In the genomic region with DNA sequence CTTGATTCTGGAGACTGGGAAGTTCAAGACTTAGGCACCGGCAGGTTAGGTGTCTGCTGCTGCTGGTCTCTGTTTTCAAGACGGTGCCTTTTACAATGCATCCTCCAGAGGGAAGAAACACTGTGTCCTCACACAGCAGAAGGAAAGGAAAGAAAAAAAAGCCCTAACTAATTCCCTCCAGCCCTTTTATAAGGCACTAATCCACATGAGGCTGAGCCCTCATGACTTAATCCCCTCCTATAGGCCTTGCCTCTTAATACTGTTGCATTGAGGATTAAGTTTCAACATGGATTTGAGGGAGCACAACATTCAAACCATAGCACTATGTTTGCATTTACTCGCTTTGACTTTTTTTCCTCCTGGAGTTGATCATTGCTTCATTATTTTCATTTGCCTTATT, we compare ENCODE assay signal across 15 cellular contexts.
DNase-seq lines count a peak whose midpoint lies in the region; ATAC-seq and TF ChIP-seq lines count a peak whose summit lies in the region.
"Had no signal": no experiment of that assay in that cellular context is flagged by ENCODE, and none has a peak within 500 bp of the region (broad histone marks: within the 10 kb centered on the region; RNA-seq: fewer than 3 reads in every experiment).

No MANE protein-coding gene starts in this region.

- H3K4me3 ChIP-seq in WERI-Rb-1 (ENCODE audit: low read depth, low read length) = no peak overlapping the region
- H3K4me3 ChIP-seq: BLaER1 treated with 17β-estradiol and CSF1 and Interleukin-3, amounts not matched to agents 10 nM and 100 nM; GM23248 had no signal

- no peaks in the 10 kb centered on the region for H3K27me3 ChIP-seq in WERI-Rb-1 (ENCODE audit: insufficient read depth, low read depth, severe bottlenecking)
- H3K27me3 ChIP-seq: BLaER1 treated with 17β-estradiol and CSF1 and Interleukin-3, amounts not matched to agents 10 nM and 100 nM had no signal

- DNase-seq in D341Med (ENCODE audit: low spot score) (peak; percentile 46), NCI-H524 treated with DMSO at 0.1 percent for 48 hours (lab: John Stamatoyannopoulos, UW) (peak; percentile 91), WERI-Rb-1 (peak; percentile 67)
- no peak for DNase-seq in effector CD4-positive, alpha-beta T cell
- DNase-seq in activated CD4-positive, alpha-beta T cell treated with anti-CD3 and anti-CD28 coated beads for 1 hour = no peak
- DNase-seq: 8988T; Calu3; CD8-positive, alpha-beta T cell; GM23248; HFFc6 had no signal

- no peak for ATAC-seq in HG02970 (IDR thresholded peaks at IDR 0.05; ENCODE audit: low FRiP score, unreplicated experiment)
- no peak for ATAC-seq in GM18498 (IDR thresholded peaks at IDR 0.05; ENCODE audit: unreplicated experiment)
- ATAC-seq: CD8-positive, alpha-beta T cell; HCT116; HepG2 had no signal

- peaks cover 3% of the 10 kb centered on the region for H3K9me3 ChIP-seq in WERI-Rb-1 (ENCODE audit: severe bottlenecking)
- H3K9me3 ChIP-seq: BLaER1 treated with 17β-estradiol and CSF1 and Interleukin-3, amounts not matched to agents 10 nM and 100 nM had no signal

- no peak overlapping the region for H3K27ac ChIP-seq in WERI-Rb-1
- H3K27ac ChIP-seq: BLaER1 treated with 17β-estradiol and CSF1 and Interleukin-3, amounts not matched to agents 10 nM and 100 nM; GM23248 had no signal

- TF ChIP-seq CTCF in WERI-Rb-1 (IDR thresholded peaks at IDR 0.05; ENCODE audit: low read depth, low read length) = no peak

- H3K36me3 ChIP-seq in WERI-Rb-1 = no peaks in the 10 kb centered on the region
- H3K36me3 ChIP-seq: BLaER1 treated with 17β-estradiol and CSF1 and Interleukin-3, amounts not matched to agents 10 nM and 100 nM had no signal

Comparison
In these comparisons a context has a peak if more than half of its experiments do, and no peak if none do; other contexts are left out.
1. DNase-seq: peak in D341Med (single experiment), NCI-H524 treated with DMSO at 0.1 percent for 48 hours (single experiment) and WERI-Rb-1 (single experiment); none in effector CD4-positive, alpha-beta T cell (single experiment) and activated CD4-positive, alpha-beta T cell treated with anti-CD3 and anti-CD28 coated beads for 1 hour (single experiment).